In the genomic region with DNA sequence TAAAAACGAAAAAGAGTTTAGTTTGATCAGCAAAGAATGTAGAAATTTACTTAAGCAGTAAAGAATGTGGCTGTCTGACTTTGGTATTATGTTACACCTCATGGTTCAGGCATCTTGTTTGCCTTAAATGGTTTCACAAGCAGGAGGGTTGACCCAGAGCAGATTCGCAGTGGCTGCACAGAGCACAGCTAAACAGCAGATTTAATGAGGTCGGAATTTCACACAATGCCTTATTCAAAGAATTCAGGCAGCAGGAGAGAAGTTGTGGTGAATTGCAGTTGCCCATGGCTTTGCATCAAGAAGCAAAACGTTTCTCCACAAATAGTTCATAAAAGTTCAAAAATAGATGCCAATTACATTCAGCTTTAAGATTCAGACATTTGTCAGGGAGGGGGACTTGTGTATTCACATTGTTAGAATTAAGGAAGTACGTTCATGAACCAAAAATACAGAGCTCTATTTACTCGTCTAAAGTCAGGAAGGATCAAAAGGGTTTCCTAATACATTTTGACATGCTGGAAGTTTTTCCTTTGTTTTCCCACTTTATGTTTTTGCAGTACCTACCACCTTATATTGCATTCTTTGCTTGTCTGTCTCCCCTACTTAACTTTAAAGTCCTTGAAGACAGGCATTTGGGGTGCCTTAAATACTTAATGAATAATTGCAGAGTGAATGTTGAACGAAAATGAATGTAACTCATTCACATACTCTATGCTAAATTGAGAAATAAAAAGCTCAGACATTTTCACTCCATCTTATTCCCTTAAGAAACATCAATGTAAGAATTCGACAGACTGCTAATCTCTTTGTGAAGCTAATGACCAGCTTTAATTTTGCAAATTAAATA, we compare ENCODE assay signal across 9 cellular contexts.
DNase-seq lines count a peak whose midpoint lies in the region; ATAC-seq and TF ChIP-seq lines count a peak whose summit lies in the region.
"Had no signal": no experiment of that assay in that cellular context is flagged by ENCODE, and none has a peak within 500 bp of the region (broad histone marks: within the 10 kb centered on the region; RNA-seq: fewer than 3 reads in every experiment).

No MANE protein-coding gene starts in this region.

- BruUV-seq in PC-3 (replicated peaks; lab: Mats Ljungman, UMichigan) = no TSS peak

- H3K9me3 ChIP-seq in PC-3 (ENCODE audit: low read length) (no peaks in the 10 kb centered on the region), BE2C (no peaks in the 10 kb centered on the region)

- POLR2A ChIA-PET in PC-3 (lab: Charles Lee; ENCODE audit: unreplicated experiment) = no interaction called here

- H2AFZ ChIP-seq in PC-3 (ENCODE audit: low read length) = peak overlapping the region; percentile 77

- H3K4me1 ChIP-seq in PC-3 (ENCODE audit: insufficient read depth, low read length) = peaks cover 23% of the 10 kb centered on the region
- H3K4me1 ChIP-seq in BE2C = no peaks in the 10 kb centered on the region

- H3K27ac ChIP-seq in PC-3 (ENCODE audit: low read length) = peak overlapping the region; percentile 68

- no peaks in the 10 kb centered on the region for H4K20me1 ChIP-seq in PC-3 (ENCODE audit: low read length)

- peak; percentile 33 for DNase-seq in DMS 273 (lab: John Stamatoyannopoulos, UW; ENCODE audit: unreplicated experiment)
- peak; percentile 77 for DNase-seq in PC-3
- DNase-seq in fibroblast of the aortic adventitia (ENCODE audit: low read depth) = peak; percentile 97
- no peak for DNase-seq in omental fat pad (ENCODE audit: low spot score)
- DNase-seq in activated CD4-positive, alpha-beta T cell treated with anti-CD3 and anti-CD28 coated beads, Interleukin-2, amount 50 U/mL, for 4 hours = no peak
- no peak for DNase-seq in BE2C
- DNase-seq in COLO668 (lab: John Stamatoyannopoulos, UW; ENCODE audit: unreplicated experiment) = no peak
- DNase-seq: activated naive CD8-positive, alpha-beta T cell treated with anti-CD3 and anti-CD28 coated beads, Interleukin-2, amount 10 ng/mL, durations not matched to agents 7 days and 5 days had no signal

- intact Hi-C loops in PC-3 (cut with micrococcal nuclease) = loop anchor here (1.0 to 10.0 kb wide), 3 partner anchors 383 to 1166 kb away; partner anchors contain the start of gene CITED2

- H3K27me3 ChIP-seq in PC-3 (ENCODE audit: low read length) = no peaks in the 10 kb centered on the region
- H3K27me3 ChIP-seq in BE2C = no peaks in the 10 kb centered on the region

- TF ChIP-seq CTCF in PC-3 (conservative IDR thresholded peaks at IDR 0.05; ENCODE audit: low read depth, low read length) = no peak
- TF ChIP-seq CTCF in fibroblast of the aortic adventitia (IDR thresholded peaks at IDR 0.05; ENCODE audit: insufficient read depth, low read length) = no peak
- no peak for TF ChIP-seq CTCF in omental fat pad (IDR thresholded peaks at IDR 0.05)
- no peak for TF ChIP-seq CTCF in BE2C (IDR thresholded peaks at IDR 0.05; ENCODE audit: low read depth, low read length)

- no peaks in the 10 kb centered on the region for H3F3A ChIP-seq in PC-3 (ENCODE audit: low read length, unreplicated experiment)

- H3K79me2 ChIP-seq in PC-3 (ENCODE audit: low read length) = no peaks in the 10 kb centered on the region

- no peaks in the 10 kb centered on the region for H3K36me3 ChIP-seq in PC-3 (ENCODE audit: low read depth, low read length)
- no peaks in the 10 kb centered on the region for H3K36me3 ChIP-seq in BE2C

- H3K4me3 ChIP-seq in PC-3 (ENCODE audit: low read length) = peak overlapping the region; percentile 49
- peak overlapping the region; percentile 26 for H3K4me3 ChIP-seq in fibroblast of the aortic adventitia (ENCODE audit: low read depth, low read length)
- no peak overlapping the region for H3K4me3 ChIP-seq in BE2C (ENCODE audit: low read depth, low read length)

- peak; percentile 100 for ATAC-seq in PC-3
- ATAC-seq in omental fat pad (ENCODE audit: low FRiP score) = peak; percentile 92
- no peak for ATAC-seq in HG03135 (IDR thresholded peaks at IDR 0.05; ENCODE audit: unreplicated experiment)

- H3K9ac ChIP-seq in PC-3 (ENCODE audit: low read length) = no peak overlapping the region

- H3K4me2 ChIP-seq in PC-3 (ENCODE audit: low read length) = peak overlapping the region; percentile 77

- no peaks in the 10 kb centered on the region for H3K9me2 ChIP-seq in PC-3 (replicated peaks; ENCODE audit: low read length)

- CTCF ChIA-PET in PC-3 (lab: Charles Lee) = interaction anchor here (0.6 kb wide), 1 partner anchor 11 kb away, joined by 5 read pairs; no protein-coding TSS in a partner anchor

Comparison
In these comparisons a context has a peak if more than half of its experiments do, and no peak if none do; other contexts are left out.
1. DNase-seq: peak in DMS 273 (single experiment), PC-3 (single experiment) and fibroblast of the aortic adventitia (single experiment); none in omental fat pad (single experiment), activated CD4-positive, alpha-beta T cell treated with anti-CD3 and anti-CD28 coated beads, Interleukin-2, amount 50 U/mL, for 4 hours (0 of 2), BE2C (single experiment) and COLO668 (single experiment).